In genomic region chr15:43901485-43901884, GRCh38 we compare ENCODE assay signal across 18 cellular contexts.
A peak's percentile ranks its signal among the peaks of the same experiment; 100 is the strongest.
DNase-seq lines count a peak whose midpoint lies in the region; ATAC-seq, FAIRE-seq and TF ChIP-seq lines count a peak whose summit lies in the region.
"Had no signal": no experiment of that assay in that cellular context is flagged by ENCODE, and none has a peak within 500 bp of the region (broad histone marks: within the 10 kb centered on the region; RNA-seq: fewer than 3 reads in every experiment).

No MANE protein-coding gene starts in this region.

- intact Hi-C loops in K562 (cut with micrococcal nuclease), result loop anchor here (5.0 to 10.0 kb wide), 3 partner anchors 103 to 416 kb away; no protein-coding TSS in a partner anchor
- intact Hi-C loops in activated T-helper 2 cell treated with anti-CD3 and anti-CD28 coated beads, Interferon-gamma antibody, Interleukin-2, Interleukin-4, amounts not matched to agents 10 μg/mL and 5 μg/mL and 100 μg/mL, durations not matched to agents 14 hours and 24 hours and 36 hours (cut with micrococcal nuclease), result loop anchor here (10.0 kb wide), 1 partner anchor 313 kb away; no protein-coding TSS in a partner anchor

- TF ChIP-seq EP300 in K562 (IDR thresholded peaks at IDR 0.05; ENCODE audit: low read length), result no peak

- no peaks in the 10 kb centered on the region for H3K4me1 ChIP-seq in GM23248 (ENCODE audit: insufficient read depth)
- H3K4me1 ChIP-seq in K562 (replicated peaks in 1 of 2; ENCODE audit: control insufficient read depth in 2 of 2, insufficient read depth in 2 of 2, low read length in 2 of 2), result peaks cover 8 to 20% of the 10 kb centered on the region in 2 experiments; a peak in 4 of 5 replicates

- H3K36me3 ChIP-seq in GM23248 (ENCODE audit: low read depth) (no peaks in the 10 kb centered on the region), K562 (ENCODE audit: control insufficient read depth, insufficient read depth, low read length) (no peaks in the 10 kb centered on the region)

- no peak for TF ChIP-seq RAD21 in K562 (CRISPR knock-in tag; conservative IDR thresholded peaks at IDR 0.05 in 1 of 2, IDR thresholded peaks at IDR 0.05 in 1 of 2)

- no peaks in the 10 kb centered on the region for H3K9me3 Mint-ChIP-seq in nephron progenitor cell
- no peaks in the 10 kb centered on the region for H3K9me3 Mint-ChIP-seq in activated T-helper 2 cell treated with anti-CD3 and anti-CD28 coated beads, Interferon-gamma antibody, Interleukin-2, Interleukin-4, amounts not matched to agents 10 μg/mL and 5 μg/mL and 100 μg/mL, durations not matched to agents 14 hours and 24 hours and 36 hours

- no peaks in the 10 kb centered on the region for H3F3A ChIP-seq in GM23248 (ENCODE audit: insufficient read depth)

- in situ Hi-C loops in GM23248 (cut with MboI), result loop anchor here (10.0 kb wide), 2 partner anchors 163 to 313 kb away; no protein-coding TSS in a partner anchor
- in situ Hi-C loops in K562 (cut with MboI), result loop anchor here (5.0 kb wide), 1 partner anchor 156 kb away; no protein-coding TSS in a partner anchor

- no peaks in the 10 kb centered on the region for H4K20me1 ChIP-seq in GM23248 (ENCODE audit: insufficient read depth)
- H4K20me1 ChIP-seq in K562 (replicated peaks; ENCODE audit: control insufficient read depth, insufficient read depth, low read length), result no peaks in the 10 kb centered on the region

- TF ChIP-seq POLR2A in K562 (conservative IDR thresholded peaks at IDR 0.05), result no peak

- CTCF ChIA-PET in K562 (lab: Yijun Ruan, JAX; ENCODE audit: low intra/inter-chr PET ratio), result no interaction called here

- H3K4me2 ChIP-seq in GM23248 (ENCODE audit: unreplicated experiment), result no peak overlapping the region
- no peak overlapping the region for H3K4me2 ChIP-seq in K562 (ENCODE audit: insufficient read depth, low read length)
- H3K4me2 ChIP-seq: PC-9 had no signal

- peak overlapping the region; percentile 30 for H3K27ac Mint-ChIP-seq in nephron progenitor cell
- H3K27ac Mint-ChIP-seq in activated T-helper 2 cell treated with anti-CD3 and anti-CD28 coated beads, Interferon-gamma antibody, Interleukin-2, Interleukin-4, amounts not matched to agents 10 μg/mL and 5 μg/mL and 100 μg/mL, durations not matched to agents 14 hours and 24 hours and 36 hours, result no peak overlapping the region

- H3K9me3 ChIP-seq in GM23248 (ENCODE audit: low read depth) (no peaks in the 10 kb centered on the region), K562 (replicated peaks; ENCODE audit: control insufficient read depth, insufficient read depth, low read depth, low read length) (no peaks in the 10 kb centered on the region)

- peaks cover 5% of the 10 kb centered on the region for H3K9me1 ChIP-seq in K562 (ENCODE audit: control insufficient read depth, insufficient read depth, low read length)

- H3K27me3 ChIP-seq in GM23248 (replicated peaks; ENCODE audit: insufficient read depth) (no peaks in the 10 kb centered on the region), K562 (ENCODE audit: control insufficient read depth in 2 of 2, insufficient read depth in 2 of 2, low read length in 2 of 2) (no peaks in the 10 kb centered on the region)

- H3K79me2 ChIP-seq in GM23248 (ENCODE audit: insufficient read depth) (no peaks in the 10 kb centered on the region), K562 (ENCODE audit: control insufficient read depth, insufficient read depth, low read length) (no peaks in the 10 kb centered on the region)

- no peak overlapping the region for H3K4me3 Mint-ChIP-seq in nephron progenitor cell
- H3K4me3 Mint-ChIP-seq in activated T-helper 2 cell treated with anti-CD3 and anti-CD28 coated beads, Interferon-gamma antibody, Interleukin-2, Interleukin-4, amounts not matched to agents 10 μg/mL and 5 μg/mL and 100 μg/mL, durations not matched to agents 14 hours and 24 hours and 36 hours (ENCODE audit: low read depth), result no peak overlapping the region

- H3K27me3 Mint-ChIP-seq in nephron progenitor cell (ENCODE audit: low read depth, poor library complexity), result no peaks in the 10 kb centered on the region
- H3K27me3 Mint-ChIP-seq in activated T-helper 2 cell treated with anti-CD3 and anti-CD28 coated beads, Interferon-gamma antibody, Interleukin-2, Interleukin-4, amounts not matched to agents 10 μg/mL and 5 μg/mL and 100 μg/mL, durations not matched to agents 14 hours and 24 hours and 36 hours (ENCODE audit: low read depth), result no peaks in the 10 kb centered on the region

- POLR2A ChIA-PET in K562 (lab: Yijun Ruan, JAX), result interaction anchor here (1.2 kb wide), 1 partner anchor 27 kb away, joined by 4 read pairs; no protein-coding TSS in a partner anchor

- no peaks in the 10 kb centered on the region for H3K36me3 Mint-ChIP-seq in nephron progenitor cell (ENCODE audit: low read depth)
- peaks cover 3% of the 10 kb centered on the region for H3K36me3 Mint-ChIP-seq in activated T-helper 2 cell treated with anti-CD3 and anti-CD28 coated beads, Interferon-gamma antibody, Interleukin-2, Interleukin-4, amounts not matched to agents 10 μg/mL and 5 μg/mL and 100 μg/mL, durations not matched to agents 14 hours and 24 hours and 36 hours (ENCODE audit: low read depth)

- TF ChIP-seq CTCF in K562 (IDR thresholded peaks at IDR 0.05 in 2 of 3, conservative IDR thresholded peaks at IDR 0.05 in 1 of 3; ENCODE audit: insufficient read depth in 2 of 3, low read depth in 1 of 3, low read length in 3 of 3), result no peak
- no peak for TF ChIP-seq CTCF in nephron progenitor cell (IDR thresholded peaks at IDR 0.05)

- DNase-seq in AG08395 (ENCODE audit: low spot score) (peak; percentile 14), GM23248 (peak; percentile 33), K562 (ENCODE audit: extremely low read depth in 1 of 4, low spot score in 3 of 4) (no peak), nephron progenitor cell (peak; percentile 12), COLO829 (ENCODE audit: low spot score) (no peak)
- no peak for DNase-seq in activated T-helper 2 cell treated with anti-CD3 and anti-CD28 coated beads, Interferon-gamma antibody, Interleukin-2, Interleukin-4, amounts not matched to agents 10 μg/mL and 5 μg/mL and 100 μg/mL, durations not matched to agents 14 hours and 24 hours and 36 hours (ENCODE audit: low spot score)
- DNase-seq: DMS153, GF-D8, KBM-7, NCI-H1105, NCI-H2081 treated with DMSO at 0.1 percent for 48 hours, NCI-H510A, NCI-H774, PC-9, SIG-M5 had no signal

- H3K9ac ChIP-seq in GM23248 (no peak overlapping the region), K562 (ENCODE audit: insufficient read depth in 1 of 2, low read depth in 2 of 2, low read length in 2 of 2) (no peak overlapping the region)

- H3K9me2 ChIP-seq in GM23248 (ENCODE audit: insufficient read depth), result no peaks in the 10 kb centered on the region

- no peak for FAIRE-seq in K562 (lab: Jason Lieb, UNC)
- FAIRE-seq: H1 had no signal

- no peak for ATAC-seq in K562
- no peak for ATAC-seq in GM18511 (IDR thresholded peaks at IDR 0.05; ENCODE audit: unreplicated experiment)

- 69 to 70% methylated on average over 10 of the region's 10 CpGs for WGBS in GM23248 (ENCODE audit: low coverage in 1 of 2, low lambda C conversion rate in 2 of 2, missing lambda C conversion rate in 2 of 2), 2 experiments
- WGBS in K562 (ENCODE audit: insufficient coverage, low coverage, missing lambda C conversion rate), result 75% methylated on average over 10 of the region's 10 CpGs

- peaks cover 24% of the 10 kb centered on the region for H3K4me1 Mint-ChIP-seq in nephron progenitor cell
- peaks cover 3% of the 10 kb centered on the region for H3K4me1 Mint-ChIP-seq in activated T-helper 2 cell treated with anti-CD3 and anti-CD28 coated beads, Interferon-gamma antibody, Interleukin-2, Interleukin-4, amounts not matched to agents 10 μg/mL and 5 μg/mL and 100 μg/mL, durations not matched to agents 14 hours and 24 hours and 36 hours (ENCODE audit: low read depth)

- H3K27ac ChIP-seq in GM23248, result no peak overlapping the region
- no peak overlapping the region for H3K27ac ChIP-seq in K562 (ENCODE audit: extremely low read depth, low read depth, low read length)
- H3K27ac ChIP-seq: PC-9, RWPE1 had no signal

- H2AFZ ChIP-seq in GM23248, result no peak overlapping the region
- peak overlapping the region; percentile 59; the same call in 1 of the 2 replicates for H2AFZ ChIP-seq in K562 (ENCODE audit: low read depth, low read length)
- H2AFZ ChIP-seq: PC-9 had no signal

- no TSS peak for BruUV-seq in K562 (replicated peaks; lab: Mats Ljungman, UMichigan)

- no peak overlapping the region for H3K4me3 ChIP-seq in GM23248
- H3K4me3 ChIP-seq in K562, result no peak overlapping the region
- H3K4me3 ChIP-seq: PC-9 had no signal

TF ChIP-seq in K562, 482 proteins besides CTCF, POLR2A, EP300 and RAD21 (continues in another document):
- TF ChIP-seq U2AF1 (optimal IDR thresholded peaks at IDR 0.05; ENCODE audit: low read depth, low read length) (no peak), SAFB2 (IDR thresholded peaks at IDR 0.05; ENCODE audit: borderline replicate concordance, low read depth, low read length, severe bottlenecking) (no peak), FOXO4 (CRISPR knock-in tag; IDR thresholded peaks at IDR 0.05) (no peak), ZNF197 (CRISPR knock-in tag; IDR thresholded peaks at IDR 0.05; ENCODE audit: low read depth) (no peak), MIER1 (IDR thresholded peaks at IDR 0.05; ENCODE audit: low read depth) (no peak), CREB3 (tag; conservative IDR thresholded peaks at IDR 0.05; ENCODE audit: low read depth) (no peak), PHF20 (IDR thresholded peaks at IDR 0.05; ENCODE audit: partially characterized antibody) (no peak), PHB2 (IDR thresholded peaks at IDR 0.05; ENCODE audit: low read depth) (no peak), SUPT5H (IDR thresholded peaks at IDR 0.05) (no peak), ZNF507 (tag; conservative IDR thresholded peaks at IDR 0.05) (no peak), STAG1 (CRISPR knock-in tag; IDR thresholded peaks at IDR 0.05; ENCODE audit: borderline replicate concordance) (no peak)

Comparison
In these comparisons a context has a peak if more than half of its experiments do, and no peak if none do; other contexts are left out.
1. DNase-seq: peak in AG08395 (single experiment), GM23248 (single experiment) and nephron progenitor cell (single experiment); none in K562 (0 of 4), COLO829 (single experiment) and activated T-helper 2 cell treated with anti-CD3 and anti-CD28 coated beads, Interferon-gamma antibody, Interleukin-2, Interleukin-4, amounts not matched to agents 10 μg/mL and 5 μg/mL and 100 μg/mL, durations not matched to agents 14 hours and 24 hours and 36 hours (single experiment).